ENCODE assay signal across 8 cellular contexts in genomic region chr13:60163525-60164471, GRCh38. TPM values are rescaled to one million over a fixed set of nuclear protein-coding genes. Genes with fewer than 3 reads are reported as not detected.
DNase-seq lines count a peak whose midpoint lies in the region; ATAC-seq and TF ChIP-seq lines count a peak whose summit lies in the region.

TSS of gene DIAPH3 (minus strand) at chr13:60163928. CDS start at chr13:60163766, 162 bp downstream.

- intact Hi-C loops in Panc1 (cut with micrococcal nuclease; ENCODE audit: unreplicated experiment) = no loop called here

- no peak for TF ChIP-seq CTCF in Panc1 (IDR thresholded peaks at IDR 0.05)

- H3K27me3 ChIP-seq in Panc1 (ENCODE audit: control insufficient read depth, insufficient read depth, low read length) = no peaks in the 10 kb centered on the region
- H3K27me3 ChIP-seq in esophagus (ENCODE audit: control insufficient read depth in 1 of 2, insufficient read depth in 2 of 2, low read length in 2 of 2) = no peaks in the 10 kb centered on the region
- H3K27me3 ChIP-seq in muscle layer of colon (ENCODE audit: control insufficient read depth in 1 of 2, insufficient read depth in 2 of 2, low read length in 2 of 2) = no peaks in the 10 kb centered on the region

- peak within 1 kb of the TSS; percentile 71 for H3K9ac ChIP-seq in muscle layer of colon (ENCODE audit: low read length)

- H3K36me3 Mint-ChIP-seq in activated T-cell treated with anti-CD3 and anti-CD28 coated beads, Interleukin-2, amount 50 U/mL, for 4 hours (ENCODE audit: insufficient read depth) = no peaks in the 10 kb centered on the region

- H3K36me3 ChIP-seq in Panc1 (ENCODE audit: control insufficient read depth, insufficient read depth, low read length) (no peaks in the 10 kb centered on the region; the same call in 1 of the 2 replicates), esophagus (ENCODE audit: control insufficient read depth in 2 of 2, insufficient read depth in 2 of 2, low read length in 1 of 2) (no peaks in the 10 kb centered on the region), muscle layer of colon (ENCODE audit: insufficient read depth, low read length) (no peaks in the 10 kb centered on the region)

- peaks cover 5% of the 10 kb centered on the region for H3K4me1 ChIP-seq in Panc1 (ENCODE audit: control insufficient read depth, insufficient read depth, low read length)
- no peaks in the 10 kb centered on the region for H3K4me1 ChIP-seq in esophagus (ENCODE audit: control insufficient read depth in 2 of 2, insufficient read depth in 2 of 2, low read length in 1 of 2)
- peaks cover 14% of the 10 kb centered on the region for H3K4me1 ChIP-seq in muscle layer of colon (ENCODE audit: insufficient read depth, low read length)

- in situ Hi-C loops in Panc1 (cut with HindIII; ENCODE audit: low pct_unique_long_range_greater_than_20kb, low sequenced_read_pairs) = no loop called here

- BruUV-seq in Panc1 (replicated peaks; lab: Mats Ljungman, UMichigan) = TSS peak; percentile 83

- peak; percentile 100 for ATAC-seq in GM21723 (IDR thresholded peaks at IDR 0.05; ENCODE audit: unreplicated experiment)
- peak; percentile 100 for ATAC-seq in Panc1
- peak; percentile 99 to 100 for ATAC-seq in activated T-cell treated with anti-CD3 and anti-CD28 coated beads, Interleukin-2, amount 50 U/mL, for 4 hours

- 0% methylated on average over 62 of the region's 62 CpGs for WGBS in esophagus, 2 donors

- DNase-seq in DMS53 treated with DMSO at 0.1 percent for 48 hours (lab: John Stamatoyannopoulos, UW; ENCODE audit: unreplicated experiment) (peak; percentile 53), KG1 (lab: John Stamatoyannopoulos, UW) (peak; percentile 91), Panc1 (ENCODE audit: low read depth, low spot score) (peak; percentile 50)
- DNase-seq in activated T-cell treated with anti-CD3 and anti-CD28 coated beads, Interleukin-2, amount 50 U/mL, for 4 hours = peak; percentile 87
- DNase-seq in stimulated activated CD8-positive, alpha-beta memory T cell treated with anti-CD3 and anti-CD28 coated beads, Interleukin-7, amount 100 ng/mL, for 24 hours (ENCODE audit: low read depth) = peak; percentile 91

- H3K4me1 Mint-ChIP-seq in activated T-cell treated with anti-CD3 and anti-CD28 coated beads, Interleukin-2, amount 50 U/mL, for 4 hours (ENCODE audit: low read depth) = peaks cover 25% of the 10 kb centered on the region

- H3K9me3 Mint-ChIP-seq in activated T-cell treated with anti-CD3 and anti-CD28 coated beads, Interleukin-2, amount 50 U/mL, for 4 hours = no peaks in the 10 kb centered on the region

- H3K27me3 Mint-ChIP-seq in activated T-cell treated with anti-CD3 and anti-CD28 coated beads, Interleukin-2, amount 50 U/mL, for 4 hours (ENCODE audit: low read depth) = peaks cover 7% of the 10 kb centered on the region

- POLR2A ChIA-PET in Panc1 (lab: Charles Lee) = no interaction called here

- CTCF ChIA-PET in Panc1 (lab: Charles Lee) = no interaction called here

- H3K9me3 ChIP-seq in Panc1 (ENCODE audit: control insufficient read depth, insufficient read depth, low read depth, low read length) (no peaks in the 10 kb centered on the region), esophagus (ENCODE audit: control insufficient read depth in 2 of 2, insufficient read depth in 1 of 2, low read depth in 1 of 2, low read length in 1 of 2) (no peaks in the 10 kb centered on the region), muscle layer of colon (ENCODE audit: low read length) (no peaks in the 10 kb centered on the region)

- H3K4me3 ChIP-seq in Panc1 (ENCODE audit: low read depth in 2 of 2, low read length in 2 of 2) (peak within 1 kb of the TSS; percentile 88 to 95), esophagus (ENCODE audit: low read depth in 1 of 2, low read length in 2 of 2) (peak within 1 kb of the TSS; percentile 64 to 87), muscle layer of colon (ENCODE audit: low read depth in 1 of 2, low read length in 2 of 2) (peak within 1 kb of the TSS; percentile 39 to 90)

- H3K27ac ChIP-seq in Panc1 (ENCODE audit: low read length) = peak within 1 kb of the TSS; percentile 96
- peak within 1 kb of the TSS; percentile 78 to 85 for H3K27ac ChIP-seq in esophagus (ENCODE audit: low read depth in 2 of 2, low read length in 1 of 2)
- peak within 1 kb of the TSS; percentile 64 for H3K27ac ChIP-seq in muscle layer of colon (ENCODE audit: low read depth, low read length)

- peak within 1 kb of the TSS; percentile 92 for H3K4me3 Mint-ChIP-seq in activated T-cell treated with anti-CD3 and anti-CD28 coated beads, Interleukin-2, amount 50 U/mL, for 4 hours

RNA-seq across cellular contexts. Expression of gene DIAPH3, which starts in this region (rescaled TPM):
- 15.4 TPM for total RNA-seq in Panc1 (2021; ENCODE audit: unreplicated experiment)
- polyA plus RNA-seq in Panc1 (2012; ENCODE audit: insufficient read length) = 3.3 TPM
- total RNA-seq in activated T-cell treated with anti-CD3 and anti-CD28 coated beads, Interleukin-2, amount 50 U/mL, for 4 hours = 1 to 10 TPM; 2.1 to 4.0 (median 3.7) TPM
- polyA plus RNA-seq in esophagus = 1 to 10 TPM; 1.3 to 2.2 TPM

Comparison
In these comparisons a context has a peak if more than half of its experiments do, and no peak if none do; other contexts are left out.
1. Peak in every context shown above with its lines: DNase-seq, ATAC-seq, H3K4me3 ChIP-seq and H3K27ac ChIP-seq.